ENCODE assay signal across 8 cellular contexts in genomic region chr15:43792761-43793493, GRCh38. TPM values are rescaled to one million over a fixed set of nuclear protein-coding genes. Genes with fewer than 3 reads are reported as not detected.
A peak's percentile ranks its signal among the peaks of the same experiment; 100 is the strongest.
DNase-seq lines count a peak whose midpoint lies in the region; ATAC-seq and TF ChIP-seq lines count a peak whose summit lies in the region.

No MANE protein-coding gene starts in this region.

- H3K36me3 ChIP-seq in DOHH2 (ENCODE audit: control insufficient read depth, low read length): peaks cover 60% of the 10 kb centered on the region
- H3K36me3 ChIP-seq in MG63: peaks cover 45% of the 10 kb centered on the region
- H3K36me3 ChIP-seq in right atrium auricular region: peaks cover 43% of the 10 kb centered on the region
- H3K36me3 ChIP-seq in gastrocnemius medialis: peaks cover 0 to 34% of the 10 kb centered on the region in 2 donors

- H4K20me1 ChIP-seq in DOHH2 (ENCODE audit: control insufficient read depth, insufficient read depth, low read depth, low read length): 0 out of 2 replicates have a peak, but pooled peaks cover 4% of the 10 kb centered on the region

- H3K4me1 Mint-ChIP-seq in activated naive CD8-positive, alpha-beta T cell treated with anti-CD3 and anti-CD28 coated beads for 36 hours: peaks cover 42% of the 10 kb centered on the region

- peak; percentile 11 to 22 for TF ChIP-seq POLR2A in gastrocnemius medialis (IDR thresholded peaks at IDR 0.05)

- H3K27me3 ChIP-seq in DOHH2 (ENCODE audit: control insufficient read depth, low read length) (no peaks in the 10 kb centered on the region), MG63 (no peaks in the 10 kb centered on the region), right atrium auricular region (no peaks in the 10 kb centered on the region), gastrocnemius medialis (no peaks in the 10 kb centered on the region)

- H3K4me2 ChIP-seq in DOHH2 (ENCODE audit: low read length): peak overlapping the region; percentile 79

- ATAC-seq in gastrocnemius medialis (peak; percentile 4 to 28), HG02759 (IDR thresholded peaks at IDR 0.05; ENCODE audit: unreplicated experiment) (no peak)

- no peaks in the 10 kb centered on the region for H3K9me2 ChIP-seq in DOHH2 (replicated peaks; ENCODE audit: control insufficient read depth, low read length)

- peak overlapping the region; percentile 91 for H3K4me3 ChIP-seq in DOHH2 (ENCODE audit: low read length)
- H3K4me3 ChIP-seq in MG63: peak overlapping the region; percentile 70
- H3K4me3 ChIP-seq in right atrium auricular region: peak overlapping the region; percentile 94 to 96
- peak overlapping the region; percentile 91 to 100 (median 94) for H3K4me3 ChIP-seq in gastrocnemius medialis

- peaks cover 37% of the 10 kb centered on the region for H3K79me2 ChIP-seq in DOHH2 (ENCODE audit: control insufficient read depth, low read length)

- H3K9me3 ChIP-seq in DOHH2 (ENCODE audit: control insufficient read depth, insufficient read depth, low read length): no peaks in the 10 kb centered on the region
- no peaks in the 10 kb centered on the region for H3K9me3 ChIP-seq in MG63
- H3K9me3 ChIP-seq in right atrium auricular region: no peaks in the 10 kb centered on the region
- no peaks in the 10 kb centered on the region for H3K9me3 ChIP-seq in gastrocnemius medialis

- no peak for TF ChIP-seq CTCF in DOHH2 (IDR thresholded peaks at IDR 0.05; ENCODE audit: low read depth, low read length, poor library complexity, severe bottlenecking)
- no peak for TF ChIP-seq CTCF in right atrium auricular region (IDR thresholded peaks at IDR 0.05)
- peak in 3 of 5 experiments; percentile 14 to 24 (median 16) for TF ChIP-seq CTCF in gastrocnemius medialis (IDR thresholded peaks at IDR 0.05 in 4 of 5, conservative IDR thresholded peaks at IDR 0.05 in 1 of 5)

- no peaks in the 10 kb centered on the region for H3K27me3 Mint-ChIP-seq in activated naive CD8-positive, alpha-beta T cell treated with anti-CD3 and anti-CD28 coated beads for 36 hours

- H3K27ac ChIP-seq in DOHH2 (ENCODE audit: low read depth, low read length): peak overlapping the region; percentile 99
- H3K27ac ChIP-seq in right atrium auricular region: peak overlapping the region; percentile 99
- peak overlapping the region; percentile 96 to 100 (median 99) for H3K27ac ChIP-seq in gastrocnemius medialis

- in situ Hi-C loops in gastrocnemius medialis (cut with MboI; ENCODE audit: low sequenced_read_pairs in 4 of 4): loop anchor here in 1 of 4 donors (25.0 kb wide), 2 partner anchors 919 to 1844 kb away; partner anchors contain the start of genes B2M, PATL2 and SQOR

- peaks cover 70% of the 10 kb centered on the region for H3F3A ChIP-seq in DOHH2 (ENCODE audit: control insufficient read depth, insufficient read depth)

- H3K4me1 ChIP-seq in DOHH2 (ENCODE audit: control insufficient read depth, low read length) (peaks cover 87% of the 10 kb centered on the region), right atrium auricular region (peaks cover 0 to 51% of the 10 kb centered on the region in 2 donors), gastrocnemius medialis (peaks cover 45 to 47% of the 10 kb centered on the region in 2 donors)

- intact Hi-C loops in gastrocnemius medialis (cut with DNase I; ENCODE audit: low total_unique reads): loop anchor here (1.0 to 10.0 kb wide), 3 partner anchors 16 to 934 kb away; partner anchors contain the start of gene EIF3J

- H3K4me3 Mint-ChIP-seq in activated naive CD8-positive, alpha-beta T cell treated with anti-CD3 and anti-CD28 coated beads for 36 hours: peak overlapping the region; percentile 97

- peak; percentile 38 for DNase-seq in MG63
- peak; percentile 45 for DNase-seq in activated naive CD8-positive, alpha-beta T cell treated with anti-CD3 and anti-CD28 coated beads for 36 hours
- no peak for DNase-seq in right atrium auricular region (ENCODE audit: low spot score)
- peak in 1 of 2 donors; percentile 68 for DNase-seq in gastrocnemius medialis
- DNase-seq in SW480 (ENCODE audit: low spot score): no peak
- DNase-seq in NCI-H446 treated with DMSO at 0.1 percent for 48 hours (lab: John Stamatoyannopoulos, UW): no peak

- peak overlapping the region; percentile 99 for H3K27ac Mint-ChIP-seq in activated naive CD8-positive, alpha-beta T cell treated with anti-CD3 and anti-CD28 coated beads for 36 hours

- no peaks in the 10 kb centered on the region for H3K9me3 Mint-ChIP-seq in activated naive CD8-positive, alpha-beta T cell treated with anti-CD3 and anti-CD28 coated beads for 36 hours

- peaks cover 36% of the 10 kb centered on the region for H3K36me3 Mint-ChIP-seq in activated naive CD8-positive, alpha-beta T cell treated with anti-CD3 and anti-CD28 coated beads for 36 hours

RNA-seq across cellular contexts. Expression of gene SERF2, which starts 0.8 kb away (rescaled TPM):
- 272 and 1,334 TPM in 2 replicates for total RNA-seq in MG63 (2014; rRNA removed; shearing (Covaris generic); ENCODE audit: low replicate concordance)
- 100 to 1,000 TPM; 695 to 709 TPM for total RNA-seq in activated naive CD8-positive, alpha-beta T cell treated with anti-CD3 and anti-CD28 coated beads for 36 hours
- total RNA-seq in right atrium auricular region: 100 to 1,000 TPM; 651 to 803 TPM
- total RNA-seq in gastrocnemius medialis: 100 to 1,000 TPM; 491 to 646 (median 617) TPM

RNA-seq across cellular contexts. Expression of gene SERINC4, which starts 7.1 kb away (rescaled TPM):
- not detected in 2 replicates for total RNA-seq in MG63 (2014; rRNA removed; shearing (Covaris generic); ENCODE audit: low replicate concordance)
- under 1 TPM; 0.08 to 0.14 TPM for total RNA-seq in activated naive CD8-positive, alpha-beta T cell treated with anti-CD3 and anti-CD28 coated beads for 36 hours
- total RNA-seq in right atrium auricular region (under 1 TPM in 1 of 2 donors, not detected in 1; 0.71 TPM), gastrocnemius medialis (under 1 TPM in 3 of 4 donors, not detected in 1; 0.18 to 0.82 (median 0.29) TPM)

RNA-seq across cellular contexts. Expression of gene HYPK, which starts 7.5 kb away (rescaled TPM):
- total RNA-seq in MG63 (2014; rRNA removed; shearing (Covaris generic); ENCODE audit: low replicate concordance): 7.9 and 9.6 TPM in 2 replicates
- 10 to 100 TPM; 20.9 to 24.0 TPM for total RNA-seq in activated naive CD8-positive, alpha-beta T cell treated with anti-CD3 and anti-CD28 coated beads for 36 hours
- total RNA-seq in right atrium auricular region: 10 to 100 TPM; 15.0 to 16.5 TPM
- 10 to 100 TPM; 19.5 to 33.9 (median 24.7) TPM for total RNA-seq in gastrocnemius medialis

RNA-seq across cellular contexts. Expression of gene ELL3, which starts 16.2 kb away (rescaled TPM):
- 5.6 TPM in 1 of 2 replicates, not detected in the other for total RNA-seq in MG63 (2014; rRNA removed; shearing (Covaris generic); ENCODE audit: low replicate concordance)
- 1 to 10 TPM; 1.4 to 2.4 TPM for total RNA-seq in activated naive CD8-positive, alpha-beta T cell treated with anti-CD3 and anti-CD28 coated beads for 36 hours
- total RNA-seq in right atrium auricular region (1 to 10 TPM; 2.4 to 2.6 TPM), gastrocnemius medialis (1 to 10 TPM; 2.1 to 6.3 (median 2.6) TPM)

RNA-seq across cellular contexts. Expression of gene MFAP1, which starts 31.6 kb away (rescaled TPM):
- total RNA-seq in MG63 (2014; rRNA removed; shearing (Covaris generic); ENCODE audit: low replicate concordance): 8.8 and 16.4 TPM in 2 replicates
- total RNA-seq in activated naive CD8-positive, alpha-beta T cell treated with anti-CD3 and anti-CD28 coated beads for 36 hours: 10 to 100 TPM; 48.3 to 49.6 TPM
- 10 to 100 TPM; 12.3 to 16.6 TPM for total RNA-seq in right atrium auricular region
- total RNA-seq in gastrocnemius medialis: 10 to 100 TPM; 10.8 to 26.3 (median 14.7) TPM

Comparison
In these comparisons a context has a peak if more than half of its experiments do, and no peak if none do; other contexts are left out.
1. CTCF ChIP-seq: peak in gastrocnemius medialis (3 of 5); none in DOHH2 (single experiment) and right atrium auricular region (0 of 2).
2. DNase-seq: peak in MG63 (single experiment) and activated naive CD8-positive, alpha-beta T cell treated with anti-CD3 and anti-CD28 coated beads for 36 hours (single experiment); none in right atrium auricular region (single experiment), SW480 (single experiment) and NCI-H446 treated with DMSO at 0.1 percent for 48 hours (single experiment).
3. Peak in every context shown above with its lines, with median percentiles within 50 percentile points of each other: H3K27ac ChIP-seq and H3K4me3 ChIP-seq.